23 cellular contexts compared by ENCODE assay signal in the genomic region with DNA sequence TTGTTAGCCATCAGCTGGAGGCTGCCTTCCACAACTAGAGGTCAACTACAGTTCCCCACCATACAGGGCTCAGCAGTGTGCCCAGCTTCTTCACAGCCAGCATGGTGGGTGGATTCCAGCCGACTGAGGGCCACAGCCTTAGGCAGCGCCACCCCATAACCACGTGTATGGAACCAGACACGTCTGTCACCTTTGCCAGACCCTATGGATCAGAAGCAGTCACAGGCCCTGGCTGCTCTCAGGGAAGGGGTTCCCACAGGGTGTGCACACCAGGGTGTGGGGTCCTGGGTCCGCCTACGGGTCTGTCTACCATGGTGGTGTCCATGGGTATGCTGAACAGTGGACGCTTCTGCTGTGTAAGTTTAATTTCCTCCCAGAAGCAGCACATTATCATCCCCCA.
"Had no signal": no experiment of that assay in that cellular context is flagged by ENCODE, and none has a peak within 500 bp of the region (broad histone marks: within the 10 kb centered on the region; RNA-seq: fewer than 3 reads in every experiment).

No MANE protein-coding gene starts in this region.

- ATAC-seq: esophagus mucosa; gastrocnemius medialis; left cardiac atrium; left lung; natural killer cell; right cardiac atrium; stimulated activated effector memory CD8-positive, alpha-beta T cell treated with anti-CD3 and anti-CD28 coated beads, Interleukin-12 subunit alpha, Interleukin-12 subunit beta, amount 100 ng/mL, for 72 hours; stimulated activated naive CD8-positive, alpha-beta T cell treated with anti-CD3 and anti-CD28 coated beads, Interleukin-15, Interleukin-2, amounts not matched to agents 100 U/mL and 50 U/mL, for 24 hours had no signal

- H3K9ac ChIP-seq: parathyroid adenoma had no signal

- H3K36me3 ChIP-seq: gastrocnemius medialis, left lung, neutrophil, prostate gland, sigmoid colon, tibial artery had no signal

- H3K4me3 ChIP-seq: dorsolateral prefrontal cortex, gastrocnemius medialis, left lung, prostate gland, sigmoid colon, testis, tibial artery had no signal

- DNase-seq: cerebellar nuclear complex; dorsolateral prefrontal cortex; effector CD4-positive, alpha-beta T cell; foreskin fibroblast; gastrocnemius medialis; left cardiac atrium; left lung; natural killer cell; right cardiac atrium; stimulated activated CD4-positive, alpha-beta T cell treated with anti-CD3 and anti-CD28 coated beads, Interleukin-2, amount 100 ng/mL, for 24 hours; stimulated activated CD4-positive, alpha-beta T cell treated with anti-CD3 and anti-CD28 coated beads, Interleukin-4, amount 100 ng/mL, for 24 hours; stimulated activated naive CD8-positive, alpha-beta T cell treated with anti-CD3 and anti-CD28 coated beads, Interleukin-15, Interleukin-2, amounts not matched to agents 100 U/mL and 50 U/mL, for 24 hours; substantia nigra; testis; tibial artery had no signal

- H3K4me1 ChIP-seq: gastrocnemius medialis, parathyroid adenoma, prostate gland, testis, tibial artery had no signal

- FAIRE-seq: urothelium cell line had no signal

- H3K9me3 ChIP-seq: gastrocnemius medialis, left lung, neutrophil, prostate gland, sigmoid colon, testis had no signal

- H3K27ac ChIP-seq: dorsolateral prefrontal cortex, epithelial cell of prostate, gastrocnemius medialis, left lung, neutrophil, parathyroid adenoma, prostate gland, sigmoid colon, testis, tibial artery had no signal

- H2AFZ ChIP-seq: parathyroid adenoma had no signal

- H3K27me3 ChIP-seq: sigmoid colon, testis had no signal

- H3K79me2 ChIP-seq: parathyroid adenoma had no signal
